ENCODE assay signal across 37 cellular contexts in the genomic region with DNA sequence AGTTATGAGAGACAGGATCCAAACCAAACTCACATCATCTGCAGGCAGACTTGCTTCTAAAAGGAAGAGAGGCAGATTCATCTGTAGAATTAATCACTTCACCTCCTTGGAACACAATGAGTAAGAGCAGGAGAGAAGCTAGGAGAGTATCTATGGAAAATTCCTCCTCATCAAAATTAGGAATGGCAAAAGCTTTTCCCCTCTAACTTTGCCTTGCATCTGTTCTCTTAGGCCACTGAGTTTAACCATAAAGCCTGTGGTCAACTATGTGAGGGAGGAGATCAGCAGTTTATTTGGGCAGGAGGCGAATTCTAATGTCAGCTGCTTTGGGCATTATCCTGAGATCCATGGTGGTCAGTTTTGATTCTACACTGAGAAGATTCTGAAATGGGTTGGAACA.
"Had no signal": no experiment of that assay in that cellular context is flagged by ENCODE, and none has a peak within 500 bp of the region (broad histone marks: within the 10 kb centered on the region; RNA-seq: fewer than 3 reads in every experiment).

No MANE protein-coding gene starts in this region.

- ATAC-seq: activated CD8-positive, alpha-beta T cell treated with anti-CD3 and anti-CD28 coated beads for 36 hours; activated naive CD8-positive, alpha-beta T cell treated with anti-CD3 and anti-CD28 coated beads, Interleukin-2, amount 50 U/mL, for 24 hours; activated T-cell treated with anti-CD3 and anti-CD28 coated beads, Interleukin-2, amount 50 U/mL, for 4 hours; activated T-cell treated with anti-CD3 and anti-CD28 coated beads, Interleukin-2, amount 50 U/mL, for 72 hours had no signal

- H3K4me1 ChIP-seq: ascending aorta had no signal

- H3K27ac Mint-ChIP-seq: activated B cell treated with CpG ODN at 0.5 μM for 24 hours; activated CD4-positive, alpha-beta memory T cell treated with anti-CD3 and anti-CD28 coated beads for 36 hours; activated CD4-positive, alpha-beta T cell treated with anti-CD3 and anti-CD28 coated beads, Interleukin-2, amount 10 ng/mL, durations not matched to agents 24 days and 14 days; activated CD8-positive, alpha-beta T cell treated with anti-CD3 and anti-CD28 coated beads for 36 hours; activated naive CD4-positive, alpha-beta T cell treated with anti-CD3 and anti-CD28 coated beads, Interleukin-2, amount 10 ng/mL, durations not matched to agents 7 days and 5 days; activated naive CD4-positive, alpha-beta T cell treated with anti-CD3 and anti-CD28 coated beads, Interleukin-2, amount 50 U/mL, for 24 hours; activated naive CD8-positive, alpha-beta T cell; activated naive CD8-positive, alpha-beta T cell treated with anti-CD3 and anti-CD28 coated beads, Interleukin-2, amount 10 ng/mL, durations not matched to agents 7 days and 5 days; activated naive CD8-positive, alpha-beta T cell treated with anti-CD3 and anti-CD28 coated beads, Interleukin-2, amount 50 U/mL, for 24 hours; activated T-cell treated with anti-CD3 and anti-CD28 coated beads, Interleukin-2, amount 50 U/mL, for 72 hours; activated T-helper 1 cell treated with anti-CD3 and anti-CD28 coated beads, Interleukin-12 subunit alpha, Interleukin-12 subunit beta, Interleukin-2, Interleukin-4 antibody, amounts not matched to agents 30 ng/mL and 10 ng/mL and 1 ng/mL, durations not matched to agents 14 hours and 24 hours and 36 hours; activated T-helper 2 cell treated with anti-CD3 and anti-CD28 coated beads, Interferon-gamma antibody, Interleukin-2, Interleukin-4, amounts not matched to agents 10 μg/mL and 5 μg/mL and 100 μg/mL, durations not matched to agents 14 hours and 24 hours and 36 hours; brain; T-helper 1 cell treated with Interleukin-12 subunit alpha and Interleukin-12 subunit beta and Interleukin-4 antibody, amounts not matched to agents 30 μg/mL and 1 μg/mL, for 36 hours; T-helper 2 cell treated with Interferon-gamma antibody and Interleukin-4, amounts not matched to agents 5 μg/mL and 100 μg/mL, for 36 hours had no signal

- DNase-seq: activated B cell treated with CpG ODN at 0.5 μM for 24 hours; activated CD4-positive, alpha-beta memory T cell treated with anti-CD3 and anti-CD28 coated beads for 36 hours; activated CD4-positive, alpha-beta T cell treated with anti-CD3 and anti-CD28 coated beads for 4 hours; activated CD4-positive, alpha-beta T cell treated with anti-CD3 and anti-CD28 coated beads, Interleukin-2, amount 10 ng/mL, durations not matched to agents 24 days and 14 days; activated CD4-positive, alpha-beta T cell treated with anti-CD3 and anti-CD28 coated beads, Interleukin-2, amount 50 U/mL, for 1 hour; activated CD4-positive, alpha-beta T cell treated with anti-CD3 and anti-CD28 coated beads, Interleukin-2, amount 50 U/mL, for 4 hours; activated CD4-positive, CD25-positive, alpha-beta regulatory T cell treated with anti-CD3 and anti-CD28 coated beads, Interleukin-2, amount 50 U/mL, for 72 hours; activated CD8-positive, alpha-beta memory T cell treated with anti-CD3 and anti-CD28 coated beads, Interleukin-2, amount 50 U/mL, for 4 hours; activated CD8-positive, alpha-beta T cell treated with anti-CD3 and anti-CD28 coated beads for 36 hours; activated effector memory CD4-positive, alpha-beta T cell treated with Interleukin-2 at 50 U/mL for 16 hours; activated gamma-delta T cell; activated naive CD4-positive, alpha-beta T cell treated with anti-CD3 and anti-CD28 coated beads, Interleukin-2, amount 10 ng/mL, durations not matched to agents 7 days and 5 days; activated naive CD4-positive, alpha-beta T cell treated with Interleukin-2 at 50 U/mL for 16 hours; activated naive CD8-positive, alpha-beta T cell treated with anti-CD3 and anti-CD28 coated beads, Interleukin-2, amount 10 ng/mL, durations not matched to agents 7 days and 5 days; activated naive CD8-positive, alpha-beta T cell treated with anti-CD3 and anti-CD28 coated beads, Interleukin-2, amount 50 U/mL, for 24 hours; activated T-cell treated with anti-CD3 and anti-CD28 coated beads for 4 hours; activated T-cell treated with anti-CD3 and anti-CD28 coated beads, Interleukin-2, amount 50 U/mL, for 1 hour; activated T-cell treated with anti-CD3 and anti-CD28 coated beads, Interleukin-2, amount 50 U/mL, for 4 hours; activated T-cell treated with anti-CD3 and anti-CD28 coated beads, Interleukin-2, amount 50 U/mL, for 72 hours; amygdala; anterior cingulate cortex; caudate nucleus; cerebellar nuclear complex; T-helper 1 cell; T-helper 2 cell; T-helper 9 cell had no signal

- H3K27me3 ChIP-seq: ascending aorta, cardiac muscle cell had no signal

- H3K9me3 Mint-ChIP-seq: activated B cell treated with CpG ODN at 0.5 μM for 24 hours; activated CD4-positive, alpha-beta memory T cell treated with anti-CD3 and anti-CD28 coated beads for 36 hours; activated CD4-positive, alpha-beta T cell treated with anti-CD3 and anti-CD28 coated beads, Interleukin-2, amount 10 ng/mL, durations not matched to agents 24 days and 14 days; activated CD8-positive, alpha-beta T cell treated with anti-CD3 and anti-CD28 coated beads for 36 hours; activated naive CD4-positive, alpha-beta T cell treated with anti-CD3 and anti-CD28 coated beads, Interleukin-2, amount 10 ng/mL, durations not matched to agents 7 days and 5 days; activated naive CD4-positive, alpha-beta T cell treated with anti-CD3 and anti-CD28 coated beads, Interleukin-2, amount 50 U/mL, for 24 hours; activated naive CD8-positive, alpha-beta T cell treated with anti-CD3 and anti-CD28 coated beads, Interleukin-2, amount 10 ng/mL, durations not matched to agents 7 days and 5 days; activated naive CD8-positive, alpha-beta T cell treated with anti-CD3 and anti-CD28 coated beads, Interleukin-2, amount 50 U/mL, for 24 hours; activated T-helper 1 cell treated with anti-CD3 and anti-CD28 coated beads, Interleukin-12 subunit alpha, Interleukin-12 subunit beta, Interleukin-2, Interleukin-4 antibody, amounts not matched to agents 30 ng/mL and 10 ng/mL and 1 ng/mL, durations not matched to agents 14 hours and 24 hours and 36 hours; activated T-helper 2 cell treated with anti-CD3 and anti-CD28 coated beads, Interferon-gamma antibody, Interleukin-2, Interleukin-4, amounts not matched to agents 10 μg/mL and 5 μg/mL and 100 μg/mL, durations not matched to agents 14 hours and 24 hours and 36 hours; brain; T-helper 1 cell treated with Interleukin-12 subunit alpha and Interleukin-12 subunit beta and Interleukin-4 antibody, amounts not matched to agents 30 μg/mL and 1 μg/mL, for 36 hours; T-helper 2 cell treated with Interferon-gamma antibody and Interleukin-4, amounts not matched to agents 5 μg/mL and 100 μg/mL, for 36 hours had no signal

- H3K27me3 Mint-ChIP-seq: activated B cell treated with CpG ODN at 0.5 μM for 24 hours; activated CD4-positive, alpha-beta memory T cell treated with anti-CD3 and anti-CD28 coated beads for 36 hours; activated CD4-positive, alpha-beta T cell treated with anti-CD3 and anti-CD28 coated beads, Interleukin-2, amount 10 ng/mL, durations not matched to agents 24 days and 14 days; activated CD8-positive, alpha-beta T cell treated with anti-CD3 and anti-CD28 coated beads for 36 hours; activated naive CD4-positive, alpha-beta T cell treated with anti-CD3 and anti-CD28 coated beads, Interleukin-2, amount 10 ng/mL, durations not matched to agents 7 days and 5 days; activated naive CD4-positive, alpha-beta T cell treated with anti-CD3 and anti-CD28 coated beads, Interleukin-2, amount 50 U/mL, for 24 hours; activated naive CD8-positive, alpha-beta T cell; activated naive CD8-positive, alpha-beta T cell treated with anti-CD3 and anti-CD28 coated beads, Interleukin-2, amount 10 ng/mL, durations not matched to agents 7 days and 5 days; activated naive CD8-positive, alpha-beta T cell treated with anti-CD3 and anti-CD28 coated beads, Interleukin-2, amount 50 U/mL, for 24 hours; brain; central memory CD8-positive, alpha-beta T cell had no signal

- H3K4me3 Mint-ChIP-seq: activated B cell treated with CpG ODN at 0.5 μM for 24 hours; activated CD4-positive, alpha-beta memory T cell treated with anti-CD3 and anti-CD28 coated beads for 36 hours; activated CD4-positive, alpha-beta T cell treated with anti-CD3 and anti-CD28 coated beads, Interleukin-2, amount 10 ng/mL, durations not matched to agents 24 days and 14 days; activated CD8-positive, alpha-beta T cell treated with anti-CD3 and anti-CD28 coated beads for 36 hours; activated naive CD4-positive, alpha-beta T cell treated with anti-CD3 and anti-CD28 coated beads, Interleukin-2, amount 10 ng/mL, durations not matched to agents 7 days and 5 days; activated naive CD4-positive, alpha-beta T cell treated with anti-CD3 and anti-CD28 coated beads, Interleukin-2, amount 50 U/mL, for 24 hours; activated naive CD8-positive, alpha-beta T cell; activated naive CD8-positive, alpha-beta T cell treated with anti-CD3 and anti-CD28 coated beads, Interleukin-2, amount 10 ng/mL, durations not matched to agents 7 days and 5 days; activated naive CD8-positive, alpha-beta T cell treated with anti-CD3 and anti-CD28 coated beads, Interleukin-2, amount 50 U/mL, for 24 hours; activated T-cell treated with anti-CD3 and anti-CD28 coated beads, Interleukin-2, amount 50 U/mL, for 4 hours; activated T-cell treated with anti-CD3 and anti-CD28 coated beads, Interleukin-2, amount 50 U/mL, for 72 hours; activated T-helper 1 cell treated with anti-CD3 and anti-CD28 coated beads, Interleukin-12 subunit alpha, Interleukin-12 subunit beta, Interleukin-2, Interleukin-4 antibody, amounts not matched to agents 30 ng/mL and 10 ng/mL and 1 ng/mL, durations not matched to agents 14 hours and 24 hours and 36 hours; brain; central memory CD8-positive, alpha-beta T cell; T-helper 1 cell treated with Interleukin-12 subunit alpha and Interleukin-12 subunit beta and Interleukin-4 antibody, amounts not matched to agents 30 μg/mL and 1 μg/mL, for 36 hours; T-helper 2 cell treated with Interferon-gamma antibody and Interleukin-4, amounts not matched to agents 5 μg/mL and 100 μg/mL, for 36 hours had no signal

- H3K4me1 Mint-ChIP-seq: activated B cell treated with CpG ODN at 0.5 μM for 24 hours; activated CD4-positive, alpha-beta T cell treated with anti-CD3 and anti-CD28 coated beads, Interleukin-2, amount 10 ng/mL, durations not matched to agents 24 days and 14 days; activated naive CD4-positive, alpha-beta T cell treated with anti-CD3 and anti-CD28 coated beads, Interleukin-2, amount 10 ng/mL, durations not matched to agents 7 days and 5 days; activated naive CD4-positive, alpha-beta T cell treated with anti-CD3 and anti-CD28 coated beads, Interleukin-2, amount 50 U/mL, for 24 hours; activated naive CD8-positive, alpha-beta T cell treated with anti-CD3 and anti-CD28 coated beads, Interleukin-2, amount 10 ng/mL, durations not matched to agents 7 days and 5 days; activated naive CD8-positive, alpha-beta T cell treated with anti-CD3 and anti-CD28 coated beads, Interleukin-2, amount 50 U/mL, for 24 hours; central memory CD8-positive, alpha-beta T cell had no signal

- H3K9me3 ChIP-seq: ascending aorta had no signal

- H3K36me3 Mint-ChIP-seq: activated CD4-positive, alpha-beta memory T cell treated with anti-CD3 and anti-CD28 coated beads for 36 hours; activated naive CD4-positive, alpha-beta T cell treated with anti-CD3 and anti-CD28 coated beads, Interleukin-2, amount 10 ng/mL, durations not matched to agents 7 days and 5 days; activated naive CD4-positive, alpha-beta T cell treated with anti-CD3 and anti-CD28 coated beads, Interleukin-2, amount 50 U/mL, for 24 hours; activated naive CD8-positive, alpha-beta T cell; activated naive CD8-positive, alpha-beta T cell treated with anti-CD3 and anti-CD28 coated beads, Interleukin-2, amount 10 ng/mL, durations not matched to agents 7 days and 5 days; brain had no signal

- H3K27ac ChIP-seq: ascending aorta, cardiac muscle cell, VCaP had no signal

- H3K36me3 ChIP-seq: ascending aorta, cardiac muscle cell had no signal

- H3K4me3 ChIP-seq: ascending aorta, cardiac muscle cell had no signal
